In genomic region chr4:33031328-33031727, GRCh38 we compare ENCODE assay signal across 23 cellular contexts.
"Had no signal": no experiment of that assay in that cellular context is flagged by ENCODE, and none has a peak within 500 bp of the region (broad histone marks: within the 10 kb centered on the region; RNA-seq: fewer than 3 reads in every experiment).

No MANE protein-coding gene starts in this region.

- H3K27me3 ChIP-seq: esophagus squamous epithelium, gastrocnemius medialis, heart right ventricle, left lung had no signal

- H3K9me3 ChIP-seq: esophagus squamous epithelium, gastrocnemius medialis, heart right ventricle, left lung, lower lobe of right lung, mucosa of descending colon had no signal

- ATAC-seq: effector memory CD8-positive, alpha-beta T cell; esophagus mucosa; gastrocnemius medialis; heart right ventricle; left cardiac atrium; left lung; left ventricle myocardium superior; lower lobe of right lung; mucosa of descending colon; naive thymus-derived CD8-positive, alpha-beta T cell had no signal

- H3K27ac ChIP-seq: epithelial cell of prostate, esophagus squamous epithelium, gastrocnemius medialis, heart right ventricle, left lung, lower lobe of right lung had no signal

- H3K4me1 ChIP-seq: esophagus squamous epithelium, gastrocnemius medialis, heart right ventricle, left lung, lower lobe of right lung had no signal

- DNase-seq: cortex of kidney; effector CD8-positive, alpha-beta T cell; effector memory CD8-positive, alpha-beta T cell; endodermal cell; erythroblast; esophagus squamous epithelium; foreskin fibroblast; foreskin melanocyte; gastrocnemius medialis; glutamatergic neuron; head of caudate nucleus; heart right ventricle; hippocampal formation; left cardiac atrium; left lung; left ventricle myocardium superior; lower lobe of right lung; mesenchymal stem cell; mucosa of descending colon; naive B cell; naive thymus-derived CD8-positive, alpha-beta T cell had no signal

- H3K36me3 ChIP-seq: esophagus squamous epithelium, gastrocnemius medialis, heart right ventricle, left lung, lower lobe of right lung had no signal

- H3K4me3 ChIP-seq: esophagus squamous epithelium, gastrocnemius medialis, heart right ventricle, left lung, lower lobe of right lung, mucosa of descending colon had no signal
